In the genomic region with DNA sequence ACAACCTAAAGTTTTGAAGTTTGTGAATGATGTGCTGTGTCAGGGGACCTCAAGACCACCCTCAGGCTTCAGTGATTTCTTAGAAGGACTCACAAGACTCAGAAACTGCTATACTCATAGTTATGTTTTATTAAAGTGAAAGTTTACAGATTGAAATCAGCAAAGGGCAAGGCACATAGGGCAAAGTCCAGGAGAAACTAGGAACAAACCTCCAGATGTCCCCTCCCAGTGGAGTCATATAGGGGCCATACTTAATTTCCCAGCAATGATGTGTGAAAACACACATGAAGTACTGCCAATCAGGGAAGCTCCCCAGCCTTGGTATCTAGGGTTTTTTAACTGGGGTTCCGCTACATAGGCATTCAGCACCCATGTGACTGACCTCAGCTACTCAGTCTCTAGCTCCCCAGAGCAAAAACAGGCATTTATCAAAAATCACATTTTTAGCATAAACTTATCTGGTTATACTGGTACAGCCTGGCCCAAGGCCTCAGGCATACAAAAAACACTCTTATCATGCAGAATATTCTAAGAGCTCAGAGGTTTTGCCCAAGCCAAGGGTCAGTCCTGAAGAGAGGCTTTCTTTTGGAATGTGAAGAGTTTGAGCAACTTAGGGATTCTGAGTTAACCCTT, we compare ENCODE assay signal across 1 cellular context.
A peak's percentile ranks its signal among the peaks of the same experiment; 100 is the strongest.
TF ChIP-seq lines count a peak whose summit lies in the region.

No MANE protein-coding gene starts in this region.

TF ChIP-seq in HepG2, 621 proteins besides CTCF, POLR2A, EP300 and RAD21 (continued from another document):
- TF ChIP-seq, protein P1, sequence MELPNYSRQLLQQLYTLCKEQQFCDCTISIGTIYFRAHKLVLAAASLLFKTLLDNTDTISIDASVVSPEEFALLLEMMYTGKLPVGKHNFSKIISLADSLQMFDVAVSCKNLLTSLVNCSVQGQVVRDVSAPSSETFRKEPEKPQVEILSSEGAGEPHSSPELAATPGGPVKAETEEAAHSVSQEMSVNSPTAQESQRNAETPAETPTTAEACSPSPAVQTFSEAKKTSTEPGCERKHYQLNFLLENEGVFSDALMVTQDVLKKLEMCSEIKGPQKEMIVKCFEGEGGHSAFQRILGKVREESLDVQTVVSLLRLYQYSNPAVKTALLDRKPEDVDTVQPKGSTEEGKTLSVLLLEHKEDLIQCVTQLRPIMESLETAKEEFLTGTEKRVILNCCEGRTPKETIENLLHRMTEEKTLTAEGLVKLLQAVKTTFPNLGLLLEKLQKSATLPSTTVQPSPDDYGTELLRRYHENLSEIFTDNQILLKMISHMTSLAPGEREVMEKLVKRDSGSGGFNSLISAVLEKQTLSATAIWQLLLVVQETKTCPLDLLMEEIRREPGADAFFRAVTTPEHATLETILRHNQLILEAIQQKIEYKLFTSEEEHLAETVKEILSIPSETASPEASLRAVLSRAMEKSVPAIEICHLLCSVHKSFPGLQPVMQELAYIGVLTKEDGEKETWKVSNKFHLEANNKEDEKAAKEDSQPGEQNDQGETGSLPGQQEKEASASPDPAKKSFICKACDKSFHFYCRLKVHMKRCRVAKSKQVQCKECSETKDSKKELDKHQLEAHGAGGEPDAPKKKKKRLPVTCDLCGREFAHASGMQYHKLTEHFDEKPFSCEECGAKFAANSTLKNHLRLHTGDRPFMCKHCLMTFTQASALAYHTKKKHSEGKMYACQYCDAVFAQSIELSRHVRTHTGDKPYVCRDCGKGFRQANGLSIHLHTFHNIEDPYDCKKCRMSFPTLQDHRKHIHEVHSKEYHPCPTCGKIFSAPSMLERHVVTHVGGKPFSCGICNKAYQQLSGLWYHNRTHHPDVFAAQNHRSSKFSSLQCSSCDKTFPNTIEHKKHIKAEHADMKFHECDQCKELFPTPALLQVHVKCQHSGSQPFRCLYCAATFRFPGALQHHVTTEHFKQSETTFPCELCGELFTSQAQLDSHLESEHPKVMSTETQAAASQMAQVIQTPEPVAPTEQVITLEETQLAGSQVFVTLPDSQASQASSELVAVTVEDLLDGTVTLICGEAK (IDR thresholded peaks at IDR 0.05): no peak
- TF ChIP-seq, protein P1 (CRISPR knock-in tag; IDR thresholded peaks at IDR 0.05): no peak
- TF ChIP-seq CBX1 (IDR thresholded peaks at IDR 0.05; ENCODE audit: low read depth) (no peak), ZNF619 (CRISPR knock-in tag; IDR thresholded peaks at IDR 0.05) (no peak), RARA (CRISPR knock-in tag; IDR thresholded peaks at IDR 0.05) (peak; percentile 42; the same call in 1 of the 2 replicates), BCL6 (CRISPR knock-in tag; IDR thresholded peaks at IDR 0.05) (0 out of 2 replicates have a peak, but pooled peaks have one; percentile 5), RFX1 (IDR thresholded peaks at IDR 0.05) (no peak), KAT8 (CRISPR knock-in tag; IDR thresholded peaks at IDR 0.05) (no peak), ZNF652 (CRISPR knock-in tag; IDR thresholded peaks at IDR 0.05; ENCODE audit: borderline replicate concordance, low read depth) (peak; percentile 78)
- TF ChIP-seq, protein P2, sequence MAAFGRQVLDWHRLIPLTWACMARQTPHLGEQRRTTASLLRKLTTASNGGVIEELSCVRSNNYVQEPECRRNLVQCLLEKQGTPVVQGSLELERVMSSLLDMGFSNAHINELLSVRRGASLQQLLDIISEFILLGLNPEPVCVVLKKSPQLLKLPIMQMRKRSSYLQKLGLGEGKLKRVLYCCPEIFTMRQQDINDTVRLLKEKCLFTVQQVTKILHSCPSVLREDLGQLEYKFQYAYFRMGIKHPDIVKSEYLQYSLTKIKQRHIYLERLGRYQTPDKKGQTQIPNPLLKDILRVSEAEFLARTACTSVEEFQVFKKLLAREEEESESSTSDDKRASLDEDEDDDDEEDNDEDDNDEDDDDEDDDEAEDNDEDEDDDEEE (CRISPR knock-in tag; IDR thresholded peaks at IDR 0.05): no peak
